ENCODE assay signal across 9 cellular contexts in genomic region chrX:103488332-103488731, GRCh38. TPM values are rescaled to one million over a fixed set of nuclear protein-coding genes. Genes with fewer than 3 reads are reported as not detected.
A peak's percentile ranks its signal among the peaks of the same experiment; 100 is the strongest.
DNase-seq lines count a peak whose midpoint lies in the region; ATAC-seq and TF ChIP-seq lines count a peak whose summit lies in the region.
"Had no signal": no experiment of that assay in that cellular context is flagged by ENCODE, and none has a peak within 500 bp of the region (broad histone marks: within the 10 kb centered on the region; RNA-seq: fewer than 3 reads in every experiment).

No MANE protein-coding gene starts in this region.

- no peak overlapping the region for H2BK15ac ChIP-seq in mesenchymal stem cell (ENCODE audit: low read depth, poor library complexity, severe bottlenecking)

- no peak overlapping the region for H2BK12ac ChIP-seq in mesenchymal stem cell (ENCODE audit: low read length in 2 of 2)

- H3K4ac ChIP-seq in mesenchymal stem cell (ENCODE audit: low read depth in 1 of 2, low read length in 2 of 2) = no peak overlapping the region

- H2AFZ ChIP-seq in DND-41 (ENCODE audit: low read depth, low read length) (no peak overlapping the region), Karpas-422 (ENCODE audit: low read length) (no peak overlapping the region), mesenchymal stem cell (ENCODE audit: low read depth, low read length) (no peak overlapping the region)

- H3K79me2 ChIP-seq in DND-41 (ENCODE audit: insufficient read depth, low read length) = no peaks in the 10 kb centered on the region
- H3K79me2 ChIP-seq in Karpas-422 (ENCODE audit: low read length) = no peaks in the 10 kb centered on the region

- H3K9ac ChIP-seq in DND-41 (ENCODE audit: low read depth, low read length) (no peak overlapping the region), Karpas-422 (ENCODE audit: low read length) (no peak overlapping the region), mesenchymal stem cell (ENCODE audit: low read length) (no peak overlapping the region)

- H3K4me2 ChIP-seq in DND-41 (ENCODE audit: insufficient read depth, low read length) (no peak overlapping the region), Karpas-422 (ENCODE audit: low read depth, low read length, poor library complexity, severe bottlenecking) (no peak overlapping the region), mesenchymal stem cell (ENCODE audit: low read length, poor library complexity, severe bottlenecking) (no peak overlapping the region)

- no peak overlapping the region for H3K23ac ChIP-seq in mesenchymal stem cell (ENCODE audit: low read length in 2 of 2)

- no CpG with 5 or more reads among the region's 4 CpGs for WGBS in mesenchymal stem cell

- H2BK120ac ChIP-seq in mesenchymal stem cell (ENCODE audit: low read depth, low read length) = no peak overlapping the region

- no peak overlapping the region for H2BK5ac ChIP-seq in mesenchymal stem cell (ENCODE audit: low read depth, low read length, poor library complexity, severe bottlenecking)

- H3K18ac ChIP-seq in mesenchymal stem cell (ENCODE audit: low read depth in 1 of 2, low read length in 2 of 2) = no peak overlapping the region

- DNase-seq in DND-41 = no peak
- peak; percentile 48 for DNase-seq in Karpas-422
- DNase-seq in breast epithelium (ENCODE audit: low spot score in 2 of 2) = no peak
- DNase-seq in mesenchymal stem cell = peak; percentile 25
- DNase-seq in NCI-H1417 treated with DMSO at 0.1 percent for 48 hours (lab: John Stamatoyannopoulos, UW) = no peak
- no peak for DNase-seq in SHP77 treated with DMSO at 0.1 percent for 48 hours (lab: John Stamatoyannopoulos, UW)
- DNase-seq: left colon had no signal

- H3K27ac ChIP-seq in DND-41 (ENCODE audit: low read length) (no peak overlapping the region), Karpas-422 (ENCODE audit: low read length) (no peak overlapping the region), breast epithelium (no peak overlapping the region), mesenchymal stem cell (ENCODE audit: low read length, poor library complexity, severe bottlenecking) (no peak overlapping the region)

- no peak overlapping the region for H3K4me3 ChIP-seq in DND-41 (ENCODE audit: low read depth in 1 of 2, low read length in 2 of 2)
- H3K4me3 ChIP-seq in Karpas-422 (ENCODE audit: low read length) = no peak overlapping the region
- no peak overlapping the region for H3K4me3 ChIP-seq in breast epithelium
- no peak overlapping the region for H3K4me3 ChIP-seq in mesenchymal stem cell (ENCODE audit: insufficient read depth in 1 of 2, low read depth in 1 of 2, low read length in 2 of 2)

- no peak overlapping the region for H3K14ac ChIP-seq in mesenchymal stem cell (ENCODE audit: low read length in 2 of 2)

- no peak for TF ChIP-seq POLR2A in breast epithelium (IDR thresholded peaks at IDR 0.05)

- intact Hi-C loops in breast epithelium (cut with DNase I; ENCODE audit: low total_unique reads) = no loop called here

- H4K20me1 ChIP-seq in DND-41 (ENCODE audit: insufficient read depth, low read length) (no peaks in the 10 kb centered on the region), Karpas-422 (ENCODE audit: insufficient read depth, low read depth, low read length) (no peaks in the 10 kb centered on the region)

- no peak overlapping the region for H2AK5ac ChIP-seq in mesenchymal stem cell (ENCODE audit: low read length, severe bottlenecking)

- H3K4me1 ChIP-seq in DND-41 (ENCODE audit: insufficient read depth, low read length) (no peaks in the 10 kb centered on the region), Karpas-422 (ENCODE audit: low read length) (no peaks in the 10 kb centered on the region), breast epithelium (no peaks in the 10 kb centered on the region), mesenchymal stem cell (ENCODE audit: control insufficient read depth, insufficient read depth, low read depth, low read length) (no peaks in the 10 kb centered on the region)

- no peaks in the 10 kb centered on the region for H3K9me3 ChIP-seq in DND-41 (ENCODE audit: insufficient read depth, low read length, severe bottlenecking)
- H3K9me3 ChIP-seq in Karpas-422 (ENCODE audit: low read length) = no peaks in the 10 kb centered on the region
- H3K9me3 ChIP-seq in breast epithelium = no peaks in the 10 kb centered on the region
- no peaks in the 10 kb centered on the region for H3K9me3 ChIP-seq in mesenchymal stem cell (ENCODE audit: control insufficient read depth, low read length)

- H3K27me3 ChIP-seq in DND-41 (ENCODE audit: insufficient read depth, low read length, poor library complexity) (no peaks in the 10 kb centered on the region), Karpas-422 (ENCODE audit: low read length) (no peaks in the 10 kb centered on the region), breast epithelium (peaks cover 0 to 20% of the 10 kb centered on the region in 2 donors), mesenchymal stem cell (ENCODE audit: control insufficient read depth in 1 of 2, insufficient read depth in 1 of 2, low read length in 2 of 2) (peaks cover 0 to 12% of the 10 kb centered on the region in 2 experiments)

- no peaks in the 10 kb centered on the region for H3K36me3 ChIP-seq in DND-41 (ENCODE audit: insufficient read depth, low read length)
- H3K36me3 ChIP-seq in Karpas-422 (ENCODE audit: insufficient read depth, low read length) = no peaks in the 10 kb centered on the region
- H3K36me3 ChIP-seq in breast epithelium = no peaks in the 10 kb centered on the region
- H3K36me3 ChIP-seq in mesenchymal stem cell (ENCODE audit: control insufficient read depth in 1 of 2, insufficient read depth in 2 of 2, low read depth in 1 of 2, low read length in 2 of 2) = no peaks in the 10 kb centered on the region

- no peak overlapping the region for H4K8ac ChIP-seq in mesenchymal stem cell (ENCODE audit: low read length)

- H3K79me1 ChIP-seq in mesenchymal stem cell (replicated peaks; ENCODE audit: low read length, poor library complexity, severe bottlenecking) = no peaks in the 10 kb centered on the region

- H3K9me2 ChIP-seq in Karpas-422 (replicated peaks; ENCODE audit: insufficient read depth, low read length) = no peaks in the 10 kb centered on the region

- no peak for ATAC-seq in DND-41 (ENCODE audit: insufficient read depth, low read depth)
- ATAC-seq in GM21619 (IDR thresholded peaks at IDR 0.05; ENCODE audit: unreplicated experiment) = no peak
- ATAC-seq in GM21390 (IDR thresholded peaks at IDR 0.05; ENCODE audit: unreplicated experiment) = no peak
- ATAC-seq: left colon had no signal

- H4K91ac ChIP-seq in mesenchymal stem cell (ENCODE audit: low read length) = no peak overlapping the region

- peak; percentile 50 for TF ChIP-seq CTCF in DND-41 (IDR thresholded peaks at IDR 0.05; ENCODE audit: borderline replicate concordance, extremely low read depth, low read length, poor library complexity, severe bottlenecking)
- TF ChIP-seq CTCF in breast epithelium (IDR thresholded peaks at IDR 0.05) = peak in 2 of 3 donors; percentile 8 to 9

RNA-seq across cellular contexts. Expression of gene RAB40A, which starts 31.0 kb away (rescaled TPM):
- 0.11 and 0.15 TPM in 2 replicates for total RNA-seq in Karpas-422 (2014; rRNA removed; shearing (Covaris generic); ENCODE audit: low replicate concordance)
- 1 to 10 TPM in 2 of 3 donors, under 1 TPM in 1; 0.48 to 2.5 (median 2.3) TPM for total RNA-seq in breast epithelium
- 0.06 TPM for polyA plus RNA-seq in mesenchymal stem cell (2013, experiment 1 of 2)
- 0.04 TPM for polyA plus RNA-seq in mesenchymal stem cell (2013, experiment 2 of 2)

Comparison
In these comparisons a context has a peak if more than half of its experiments do, and no peak if none do; other contexts are left out.
1. DNase-seq: peak in Karpas-422 (single experiment) and mesenchymal stem cell (single experiment); none in DND-41 (single experiment), breast epithelium (0 of 2), NCI-H1417 treated with DMSO at 0.1 percent for 48 hours (single experiment) and SHP77 treated with DMSO at 0.1 percent for 48 hours (single experiment).